ENCODE assay signal across 1 cellular context in genomic region chr2:111121873-111122630, GRCh38.
TF ChIP-seq lines count a peak whose summit lies in the region.

No MANE protein-coding gene starts in this region.

TF ChIP-seq in HepG2, 621 proteins besides CTCF, POLR2A, EP300 and RAD21 (continued from another document and continues in another):
- TF ChIP-seq SIN3B (IDR thresholded peaks at IDR 0.05; ENCODE audit: low read length), result no peak
- TF ChIP-seq MLXIP (CRISPR knock-in tag; IDR thresholded peaks at IDR 0.05; ENCODE audit: borderline replicate concordance), result peak; percentile 63; the same call in 1 of the 2 replicates
- TF ChIP-seq ZNF761 (CRISPR knock-in tag; conservative IDR thresholded peaks at IDR 0.05), result 0 out of 2 replicates have a peak, but pooled peaks have one; percentile 9
- TF ChIP-seq HDAC6 (IDR thresholded peaks at IDR 0.05; ENCODE audit: low read depth, low read length), result no peak
- TF ChIP-seq ZNF816 (CRISPR knock-in tag; IDR thresholded peaks at IDR 0.05; ENCODE audit: borderline replicate concordance), result peak; percentile 59; the same call in 1 of the 2 replicates
- peak; percentile 55; the same call in 1 of the 2 replicates for TF ChIP-seq FOXK1 (CRISPR knock-in tag; IDR thresholded peaks at IDR 0.05; ENCODE audit: borderline replicate concordance, low read depth)
- TF ChIP-seq NCOA1 (CRISPR knock-in tag; IDR thresholded peaks at IDR 0.05), result no peak
- peak; percentile 19; the same call in 1 of the 2 replicates for TF ChIP-seq MZF1 (CRISPR knock-in tag; IDR thresholded peaks at IDR 0.05; ENCODE audit: borderline replicate concordance)
- TF ChIP-seq ZNF512B (CRISPR knock-in tag; IDR thresholded peaks at IDR 0.05; ENCODE audit: borderline replicate concordance), result no peak; the same call in 1 of the 2 replicates
- TF ChIP-seq NR1H2 (CRISPR knock-in tag; IDR thresholded peaks at IDR 0.05; ENCODE audit: borderline replicate concordance, low read depth), result peak; percentile 65; the same call in 1 of the 2 replicates
- no peak for TF ChIP-seq ZNF512 (CRISPR knock-in tag; IDR thresholded peaks at IDR 0.05)
- TF ChIP-seq ZNF614 (CRISPR knock-in tag; IDR thresholded peaks at IDR 0.05; ENCODE audit: borderline replicate concordance), result no peak
- no peak for TF ChIP-seq MIER2 (CRISPR knock-in tag; IDR thresholded peaks at IDR 0.05)
- TF ChIP-seq ETV6 (CRISPR knock-in tag; conservative IDR thresholded peaks at IDR 0.05), result no peak
- TF ChIP-seq IKZF4 (CRISPR knock-in tag; IDR thresholded peaks at IDR 0.05; ENCODE audit: borderline replicate concordance, low read depth, not compliant biosample characterization), result peak; percentile 23
- TF ChIP-seq GTF2F1 (IDR thresholded peaks at IDR 0.05; ENCODE audit: low read length), result no peak
- TF ChIP-seq ARNT (IDR thresholded peaks at IDR 0.05), result no peak
- TF ChIP-seq MYPOP (CRISPR knock-in tag; IDR thresholded peaks at IDR 0.05), result no peak; the same call in none of the 2 replicates
- peak; percentile 88 for TF ChIP-seq THAP7 (CRISPR knock-in tag; IDR thresholded peaks at IDR 0.05)
- no peak for TF ChIP-seq EHMT2 (IDR thresholded peaks at IDR 0.05; ENCODE audit: borderline replicate concordance, low read depth, low read length)
- TF ChIP-seq KIAA2018 (CRISPR knock-in tag; IDR thresholded peaks at IDR 0.05; ENCODE audit: borderline replicate concordance), result no peak; the same call in 1 of the 2 replicates
- TF ChIP-seq ARID5B (CRISPR knock-in tag; IDR thresholded peaks at IDR 0.05), result no peak
- peak; percentile 62 for TF ChIP-seq YY1 (IDR thresholded peaks at IDR 0.05; ENCODE audit: insufficient read depth, insufficient replicate concordance, low read depth, low read length)
- no peak for TF ChIP-seq NFRKB (IDR thresholded peaks at IDR 0.05)
- TF ChIP-seq GMEB1 (CRISPR knock-in tag; IDR thresholded peaks at IDR 0.05; ENCODE audit: borderline replicate concordance), result peak; percentile 37; the same call in 1 of the 2 replicates
- no peak for TF ChIP-seq PHB2 (IDR thresholded peaks at IDR 0.05; ENCODE audit: partially characterized antibody)
- 0 out of 2 replicates have a peak, but pooled peaks have one; percentile 5 for TF ChIP-seq TGIF2 (CRISPR knock-in tag; IDR thresholded peaks at IDR 0.05)
- TF ChIP-seq U2AF2 (IDR thresholded peaks at IDR 0.05; ENCODE audit: low read depth, low read length), result no peak
